In genomic region chr1:36910281-36910725, GRCh38 we compare ENCODE assay signal across 2 cellular contexts.
TF ChIP-seq lines count a peak whose summit lies in the region.

No MANE protein-coding gene starts in this region.

TF ChIP-seq in HepG2, 621 proteins besides CTCF, POLR2A, EP300 and RAD21:
- TF ChIP-seq NBN (conservative IDR thresholded peaks at IDR 0.05) (no peak), ZNF816 (CRISPR knock-in tag; IDR thresholded peaks at IDR 0.05; ENCODE audit: borderline replicate concordance) (no peak), ZNF546 (CRISPR knock-in tag; conservative IDR thresholded peaks at IDR 0.05) (no peak), HES4 (CRISPR knock-in tag; IDR thresholded peaks at IDR 0.05; ENCODE audit: borderline replicate concordance) (no peak), CREM (IDR thresholded peaks at IDR 0.05) (no peak), CREM (CRISPR knock-in tag; IDR thresholded peaks at IDR 0.05) (no peak), TCF7 (IDR thresholded peaks at IDR 0.05; ENCODE audit: low read depth) (no peak), SP4 (CRISPR knock-in tag; IDR thresholded peaks at IDR 0.05) (no peak), ZNF33A (CRISPR knock-in tag; IDR thresholded peaks at IDR 0.05; ENCODE audit: borderline replicate concordance) (no peak), BRF2 (CRISPR knock-in tag; IDR thresholded peaks at IDR 0.05) (no peak), ZNF652 (CRISPR knock-in tag; IDR thresholded peaks at IDR 0.05; ENCODE audit: borderline replicate concordance, low read depth) (no peak), ZNF335 (CRISPR knock-in tag; IDR thresholded peaks at IDR 0.05) (no peak), ZNF724P (CRISPR knock-in tag; IDR thresholded peaks at IDR 0.05; ENCODE audit: borderline replicate concordance) (no peak), HOXA9 (CRISPR knock-in tag; IDR thresholded peaks at IDR 0.05; ENCODE audit: borderline replicate concordance) (no peak)

TF ChIP-seq in GM12878, 131 proteins besides CTCF, POLR2A, EP300 and RAD21:
- TF ChIP-seq LARP7 (IDR thresholded peaks at IDR 0.05) (no peak), GATAD2B (conservative IDR thresholded peaks at IDR 0.05; ENCODE audit: low read depth) (no peak), RAD51 (IDR thresholded peaks at IDR 0.05) (no peak), FOXK2 (IDR thresholded peaks at IDR 0.05) (no peak), ESRRA (IDR thresholded peaks at IDR 0.05; ENCODE audit: low read length) (no peak), JUNB (IDR thresholded peaks at IDR 0.05) (no peak), ZNF207 (IDR thresholded peaks at IDR 0.05; ENCODE audit: borderline replicate concordance) (no peak), MYB (IDR thresholded peaks at IDR 0.05; ENCODE audit: borderline replicate concordance, low read depth, low read length) (no peak), FOS (IDR thresholded peaks at IDR 0.05; ENCODE audit: borderline replicate concordance, extremely low read depth, insufficient read length) (no peak), SMAD1 (IDR thresholded peaks at IDR 0.05; ENCODE audit: low read depth, partially characterized antibody) (no peak), SP1 (IDR thresholded peaks at IDR 0.05; ENCODE audit: low read depth, low read length) (no peak), REST (IDR thresholded peaks at IDR 0.05; ENCODE audit: low read depth, low read length) (no peak), KLF5 (IDR thresholded peaks at IDR 0.05; ENCODE audit: partially characterized antibody) (no peak), IRF5 (IDR thresholded peaks at IDR 0.05; ENCODE audit: borderline replicate concordance) (no peak), RCOR1 (conservative IDR thresholded peaks at IDR 0.05; ENCODE audit: low read depth, low read length) (no peak), PAX5 (IDR thresholded peaks at IDR 0.05; ENCODE audit: borderline replicate concordance, low read depth, low read length) (no peak), ELK1 (IDR thresholded peaks at IDR 0.05; ENCODE audit: low read depth, low read length) (no peak), BCL11A (IDR thresholded peaks at IDR 0.05; ENCODE audit: low read depth, low read length) (no peak), SREBF1 (IDR thresholded peaks at IDR 0.05; ENCODE audit: low read length) (no peak)
